Comparison of ENCODE assay signal across 23 cellular contexts in the genomic region with DNA sequence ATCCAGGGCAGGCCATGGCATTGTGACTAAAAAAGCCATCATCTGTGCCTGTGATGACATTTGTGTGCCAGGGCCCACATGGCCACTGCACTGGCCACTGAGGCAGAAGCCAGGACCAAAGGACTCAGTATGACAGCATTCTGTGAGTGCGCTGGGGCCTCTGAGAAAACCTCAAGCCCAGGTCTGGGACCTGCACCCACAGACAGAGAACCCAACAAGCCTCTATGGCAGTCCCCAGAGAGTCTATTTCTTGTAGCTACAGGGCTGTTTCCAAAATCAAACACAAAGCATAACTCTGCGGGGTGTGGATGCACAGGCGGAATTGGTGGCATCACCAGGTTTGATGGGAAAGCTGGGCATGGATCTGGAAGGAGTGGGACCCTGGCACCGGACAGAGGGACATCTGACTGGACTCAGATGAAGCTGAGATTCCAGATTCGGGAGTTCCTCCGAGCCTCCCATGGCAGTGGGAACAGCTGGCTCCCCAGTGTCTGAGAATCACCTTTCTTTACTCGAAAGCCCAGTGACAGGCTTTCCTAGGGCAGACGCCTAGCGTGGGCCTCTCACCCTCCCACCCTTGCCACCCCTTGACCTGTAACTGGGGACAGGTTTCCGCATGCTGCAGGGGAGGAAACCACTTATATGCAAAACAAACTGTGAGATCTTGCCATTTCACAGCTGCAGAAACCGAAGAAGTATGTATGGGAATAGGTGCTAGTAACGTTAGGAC.
DNase-seq lines count a peak whose midpoint lies in the region; ATAC-seq and TF ChIP-seq lines count a peak whose summit lies in the region.
"Had no signal": no experiment of that assay in that cellular context is flagged by ENCODE, and none has a peak within 500 bp of the region (broad histone marks: within the 10 kb centered on the region; RNA-seq: fewer than 3 reads in every experiment).

No MANE protein-coding gene starts in this region.

- DNase-seq in GM12865 (ENCODE audit: low read depth) = peak; percentile 74
- peak; percentile 50 for DNase-seq in left kidney (ENCODE audit: low read depth, low spot score)
- no peak for DNase-seq in activated CD4-positive, CD25-positive, alpha-beta regulatory T cell treated with anti-CD3 and anti-CD28 coated beads, Interleukin-2, amount 50 U/mL, for 72 hours
- DNase-seq in stimulated activated naive CD4-positive, alpha-beta T cell (lab: John Stamatoyannopoulos, UW) = no peak
- no peak for DNase-seq in DMS53 treated with DMSO at 0.1 percent for 48 hours (lab: John Stamatoyannopoulos, UW; ENCODE audit: unreplicated experiment)
- no peak for DNase-seq in breast epithelium (ENCODE audit: low spot score in 2 of 2)
- DNase-seq: body of pancreas; cortex of kidney; foreskin fibroblast; hippocampal formation; KBM-7; naive thymus-derived CD8-positive, alpha-beta T cell; NCI-H2029; NCI-H446 treated with DMSO at 0.1 percent for 48 hours; stimulated activated CD4-positive, alpha-beta T cell treated with anti-CD3 and anti-CD28 coated beads, Interleukin-2, amount 100 ng/mL, for 48 hours; substantia nigra; T-helper 9 cell had no signal

- no peaks in the 10 kb centered on the region for H3K27me3 ChIP-seq in breast epithelium
- H3K27me3 ChIP-seq: body of pancreas, vagina had no signal

- TF ChIP-seq POLR2A in breast epithelium (IDR thresholded peaks at IDR 0.05) = no peak

- no peak overlapping the region for H3K27ac ChIP-seq in breast epithelium
- H3K27ac ChIP-seq: A549, body of pancreas, RWPE1, skin epidermis, vagina had no signal

- intact Hi-C loops in breast epithelium (cut with DNase I; ENCODE audit: low total_unique reads) = no loop called here

- ATAC-seq in GM21619 (IDR thresholded peaks at IDR 0.05; ENCODE audit: unreplicated experiment) = peak; percentile 64
- peak; percentile 71 for ATAC-seq in HG03520 (IDR thresholded peaks at IDR 0.05; ENCODE audit: unreplicated experiment)
- ATAC-seq: A549; body of pancreas; naive thymus-derived CD8-positive, alpha-beta T cell had no signal

- TF ChIP-seq CTCF in GM12865 (IDR thresholded peaks at IDR 0.05; ENCODE audit: insufficient read depth, low read depth, low read length, missing control alignments) = no peak
- TF ChIP-seq CTCF in breast epithelium (IDR thresholded peaks at IDR 0.05) = no peak

- no peaks in the 10 kb centered on the region for H3K9me3 ChIP-seq in breast epithelium
- H3K9me3 ChIP-seq: A549, body of pancreas, vagina had no signal

- H3K4me1 ChIP-seq in breast epithelium = no peaks in the 10 kb centered on the region
- H3K4me1 ChIP-seq: body of pancreas had no signal

- H3K4me3 ChIP-seq in GM12865 (ENCODE audit: low read depth, low read length) = no peak overlapping the region
- no peak overlapping the region for H3K4me3 ChIP-seq in breast epithelium
- H3K4me3 ChIP-seq: A549, body of pancreas, skin epidermis, vagina had no signal

- no peaks in the 10 kb centered on the region for H3K36me3 ChIP-seq in breast epithelium

Comparison
In these comparisons a context has a peak if more than half of its experiments do, and no peak if none do; other contexts are left out.
1. DNase-seq: peak in GM12865 (single experiment) and left kidney (single experiment); none in activated CD4-positive, CD25-positive, alpha-beta regulatory T cell treated with anti-CD3 and anti-CD28 coated beads, Interleukin-2, amount 50 U/mL, for 72 hours (single experiment), stimulated activated naive CD4-positive, alpha-beta T cell (0 of 6), DMS53 treated with DMSO at 0.1 percent for 48 hours (single experiment) and breast epithelium (0 of 2).